29 cellular contexts compared by ENCODE assay signal in the genomic region with DNA sequence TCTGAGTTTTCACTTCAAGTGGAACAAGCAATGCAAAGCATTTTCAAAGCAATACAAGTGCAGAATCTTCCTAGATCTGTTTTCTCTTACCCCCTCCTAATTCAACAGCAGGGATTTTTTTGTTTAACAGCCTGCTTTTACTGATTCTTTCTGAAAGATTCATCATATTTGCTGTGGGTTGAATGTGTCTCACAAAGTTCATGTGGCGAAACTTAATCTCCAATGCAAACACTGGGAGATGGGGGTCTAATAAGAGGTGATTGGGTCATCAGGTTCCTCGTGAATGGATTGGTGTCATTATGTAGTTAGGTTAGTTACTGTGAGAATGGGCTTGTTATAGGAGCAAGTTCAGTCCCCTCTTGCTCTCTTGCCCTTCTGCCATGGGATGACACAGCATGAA.
"Had no signal": no experiment of that assay in that cellular context is flagged by ENCODE, and none has a peak within 500 bp of the region (broad histone marks: within the 10 kb centered on the region; RNA-seq: fewer than 3 reads in every experiment).

No MANE protein-coding gene starts in this region.

- H3K4me3 ChIP-seq: colonic mucosa, coronary artery, dorsolateral prefrontal cortex, esophagus muscularis mucosa, esophagus squamous epithelium, gastrocnemius medialis, gastroesophageal sphincter, heart left ventricle, heart right ventricle had no signal

- H3K27me3 Mint-ChIP-seq: dendritic cell treated with granulocyte-macrophage colony-stimulating factor and Interleukin-4, amounts not matched to agents 40 ng/mL and 50 ng/mL, for 4 days; effector memory CD8-positive, alpha-beta T cell had no signal

- H3K27ac Mint-ChIP-seq: dendritic cell treated with granulocyte-macrophage colony-stimulating factor and Interleukin-4, amounts not matched to agents 40 ng/mL and 50 ng/mL, for 4 days; effector memory CD8-positive, alpha-beta T cell; endodermal cell had no signal

- H3K9me3 ChIP-seq: colonic mucosa, esophagus muscularis mucosa, esophagus squamous epithelium, gastrocnemius medialis, gastroesophageal sphincter, heart left ventricle, heart right ventricle had no signal

- H3K27ac ChIP-seq: colonic mucosa, coronary artery, dorsolateral prefrontal cortex, epithelial cell of prostate, esophagus muscularis mucosa, esophagus squamous epithelium, foreskin keratinocyte, gastrocnemius medialis, gastroesophageal sphincter, heart left ventricle, heart right ventricle had no signal

- H3K9me3 Mint-ChIP-seq: dendritic cell treated with granulocyte-macrophage colony-stimulating factor and Interleukin-4, amounts not matched to agents 40 ng/mL and 50 ng/mL, for 4 days; effector memory CD8-positive, alpha-beta T cell; endodermal cell had no signal

- H3K4me1 ChIP-seq: colonic mucosa, esophagus squamous epithelium, foreskin keratinocyte, gastrocnemius medialis, heart left ventricle, heart right ventricle had no signal

- DNase-seq: colonic mucosa; cortex of kidney; dermis blood vessel endothelial cell; dorsolateral prefrontal cortex; effector CD4-positive, alpha-beta T cell; effector CD8-positive, alpha-beta T cell; effector memory CD4-positive, alpha-beta T cell; effector memory CD8-positive, alpha-beta T cell; endodermal cell; erythroblast; esophagus squamous epithelium; foreskin fibroblast; foreskin keratinocyte; foreskin melanocyte; gastrocnemius medialis; glutamatergic neuron; head of caudate nucleus; heart left ventricle; heart right ventricle had no signal

- ATAC-seq: effector memory CD8-positive, alpha-beta T cell; esophagus mucosa; foreskin keratinocyte; gastrocnemius medialis; gastroesophageal sphincter; heart left ventricle; heart right ventricle had no signal

- H3K36me3 ChIP-seq: colonic mucosa, esophagus muscularis mucosa, esophagus squamous epithelium, gastrocnemius medialis, gastroesophageal sphincter, heart left ventricle, heart right ventricle had no signal

- H3K27me3 ChIP-seq: colonic mucosa, dorsolateral prefrontal cortex, esophagus muscularis mucosa, esophagus squamous epithelium, gastrocnemius medialis, gastroesophageal sphincter, heart left ventricle, heart right ventricle had no signal

- FAIRE-seq: colon, endometrium, endothelial cell of umbilical vein, frontal cortex had no signal

- H3K4me3 Mint-ChIP-seq: dendritic cell treated with granulocyte-macrophage colony-stimulating factor and Interleukin-4, amounts not matched to agents 40 ng/mL and 50 ng/mL, for 4 days; effector memory CD8-positive, alpha-beta T cell; endodermal cell had no signal
